ENCODE assay signal across 10 cellular contexts in genomic region chr1:46754707-46755106, GRCh38. TPM values are rescaled to one million over a fixed set of nuclear protein-coding genes. Genes with fewer than 3 reads are reported as not detected.
"Had no signal": no experiment of that assay in that cellular context is flagged by ENCODE, and none has a peak within 500 bp of the region (broad histone marks: within the 10 kb centered on the region; RNA-seq: fewer than 3 reads in every experiment).

No MANE protein-coding gene starts in this region.

RNA-seq across cellular contexts. Expression of gene CYP4B1, which starts 44.1 kb away (rescaled TPM):
- total RNA-seq: activated B cell treated with CpG ODN at 0.5 μM for 24 hours; activated CD4-positive, alpha-beta memory T cell treated with anti-CD3 and anti-CD28 coated beads for 36 hours; activated naive CD4-positive, alpha-beta T cell treated with anti-CD3 and anti-CD28 coated beads, Interleukin-2, amount 50 U/mL, for 72 hours; activated T-helper 1 cell treated with anti-CD3 and anti-CD28 coated beads, Interleukin-12 subunit alpha, Interleukin-12 subunit beta, Interleukin-2, Interleukin-4 antibody, amounts not matched to agents 30 ng/mL and 10 ng/mL and 1 ng/mL, durations not matched to agents 14 hours and 24 hours and 36 hours; astrocyte; epithelial cell of proximal tubule; kidney epithelial cell; natural killer cell treated with Interleukin-12 subunit alpha and Interleukin-12 subunit beta and Interleukin-15 and Interleukin-18, amount 100 ng/mL, for 72 hours; skeletal muscle tissue had no signal
- polyA plus RNA-seq: SK-N-SH had no signal
